ENCODE assay signal across 1 cellular context in the genomic region with DNA sequence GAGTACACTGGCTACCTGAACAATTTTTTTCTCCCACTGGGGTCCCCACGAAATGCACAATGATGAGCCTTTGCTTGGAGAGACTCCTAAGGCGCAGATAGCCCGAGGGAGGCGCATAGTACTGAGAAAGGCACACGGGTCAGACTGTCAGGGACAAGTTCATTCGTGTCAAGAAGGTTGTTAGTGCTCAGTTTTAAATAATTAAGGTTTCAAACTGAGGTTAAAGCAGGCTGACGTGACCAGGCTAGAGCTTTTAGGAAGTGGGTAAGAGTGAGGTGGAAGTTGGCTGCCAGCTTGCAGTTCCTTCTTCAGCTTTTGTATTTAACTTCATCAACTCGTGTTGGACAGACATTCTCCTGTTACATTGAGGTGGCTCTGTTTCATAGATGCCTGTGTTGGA.
TF ChIP-seq lines count a peak whose summit lies in the region.

No MANE protein-coding gene starts in this region.

TF ChIP-seq in K562, 482 proteins besides CTCF, POLR2A, EP300 and RAD21:
- TF ChIP-seq CREB3 (tag; conservative IDR thresholded peaks at IDR 0.05; ENCODE audit: low read depth) (no peak), DMBX1 (CRISPR knock-in tag; IDR thresholded peaks at IDR 0.05; ENCODE audit: borderline replicate concordance) (no peak), FOXJ3 (CRISPR knock-in tag; IDR thresholded peaks at IDR 0.05) (no peak), SAFB2 (IDR thresholded peaks at IDR 0.05; ENCODE audit: borderline replicate concordance, low read depth, low read length, severe bottlenecking) (no peak), KDM4B (IDR thresholded peaks at IDR 0.05; ENCODE audit: borderline replicate concordance in 2 of 2, low read depth in 1 of 2) (no peak), ZC3H8 (IDR thresholded peaks at IDR 0.05) (no peak), HNRNPK (IDR thresholded peaks at IDR 0.05; ENCODE audit: low read depth, low read length, poor library complexity, severe bottlenecking) (no peak), ATF7 (IDR thresholded peaks at IDR 0.05) (no peak), NR4A1 (CRISPR knock-in tag; IDR thresholded peaks at IDR 0.05) (no peak), NR4A1 (tag; IDR thresholded peaks at IDR 0.05) (no peak), PTRF (tag; IDR thresholded peaks at IDR 0.05) (no peak), BRCA1 (IDR thresholded peaks at IDR 0.05) (no peak), BRCA1 (CRISPR knock-in tag; IDR thresholded peaks at IDR 0.05) (no peak), ELF1 (tag; IDR thresholded peaks at IDR 0.05) (no peak), TCFL5 (CRISPR knock-in tag; conservative IDR thresholded peaks at IDR 0.05) (no peak)
- TF ChIP-seq, protein P1, sequence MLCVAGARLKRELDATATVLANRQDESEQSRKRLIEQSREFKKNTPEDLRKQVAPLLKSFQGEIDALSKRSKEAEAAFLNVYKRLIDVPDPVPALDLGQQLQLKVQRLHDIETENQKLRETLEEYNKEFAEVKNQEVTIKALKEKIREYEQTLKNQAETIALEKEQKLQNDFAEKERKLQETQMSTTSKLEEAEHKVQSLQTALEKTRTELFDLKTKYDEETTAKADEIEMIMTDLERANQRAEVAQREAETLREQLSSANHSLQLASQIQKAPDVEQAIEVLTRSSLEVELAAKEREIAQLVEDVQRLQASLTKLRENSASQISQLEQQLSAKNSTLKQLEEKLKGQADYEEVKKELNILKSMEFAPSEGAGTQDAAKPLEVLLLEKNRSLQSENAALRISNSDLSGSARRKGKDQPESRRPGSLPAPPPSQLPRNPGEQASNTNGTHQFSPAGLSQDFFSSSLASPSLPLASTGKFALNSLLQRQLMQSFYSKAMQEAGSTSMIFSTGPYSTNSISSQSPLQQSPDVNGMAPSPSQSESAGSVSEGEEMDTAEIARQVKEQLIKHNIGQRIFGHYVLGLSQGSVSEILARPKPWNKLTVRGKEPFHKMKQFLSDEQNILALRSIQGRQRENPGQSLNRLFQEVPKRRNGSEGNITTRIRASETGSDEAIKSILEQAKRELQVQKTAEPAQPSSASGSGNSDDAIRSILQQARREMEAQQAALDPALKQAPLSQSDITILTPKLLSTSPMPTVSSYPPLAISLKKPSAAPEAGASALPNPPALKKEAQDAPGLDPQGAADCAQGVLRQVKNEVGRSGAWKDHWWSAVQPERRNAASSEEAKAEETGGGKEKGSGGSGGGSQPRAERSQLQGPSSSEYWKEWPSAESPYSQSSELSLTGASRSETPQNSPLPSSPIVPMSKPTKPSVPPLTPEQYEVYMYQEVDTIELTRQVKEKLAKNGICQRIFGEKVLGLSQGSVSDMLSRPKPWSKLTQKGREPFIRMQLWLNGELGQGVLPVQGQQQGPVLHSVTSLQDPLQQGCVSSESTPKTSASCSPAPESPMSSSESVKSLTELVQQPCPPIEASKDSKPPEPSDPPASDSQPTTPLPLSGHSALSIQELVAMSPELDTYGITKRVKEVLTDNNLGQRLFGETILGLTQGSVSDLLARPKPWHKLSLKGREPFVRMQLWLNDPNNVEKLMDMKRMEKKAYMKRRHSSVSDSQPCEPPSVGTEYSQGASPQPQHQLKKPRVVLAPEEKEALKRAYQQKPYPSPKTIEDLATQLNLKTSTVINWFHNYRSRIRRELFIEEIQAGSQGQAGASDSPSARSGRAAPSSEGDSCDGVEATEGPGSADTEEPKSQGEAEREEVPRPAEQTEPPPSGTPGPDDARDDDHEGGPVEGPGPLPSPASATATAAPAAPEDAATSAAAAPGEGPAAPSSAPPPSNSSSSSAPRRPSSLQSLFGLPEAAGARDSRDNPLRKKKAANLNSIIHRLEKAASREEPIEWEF (CRISPR knock-in tag; IDR thresholded peaks at IDR 0.05) = no peak
